Comparison of ENCODE assay signal across 9 cellular contexts in genomic region chr2:121075641-121076500, GRCh38.
DNase-seq lines count a peak whose midpoint lies in the region; ATAC-seq, FAIRE-seq and TF ChIP-seq lines count a peak whose summit lies in the region.
"Had no signal": no experiment of that assay in that cellular context is flagged by ENCODE, and none has a peak within 500 bp of the region (broad histone marks: within the 10 kb centered on the region; RNA-seq: fewer than 3 reads in every experiment).

No MANE protein-coding gene starts in this region.

- no peaks in the 10 kb centered on the region for H4K20me1 ChIP-seq in endothelial cell of umbilical vein (replicated peaks; ENCODE audit: control insufficient read depth, extremely low read depth, insufficient read depth, low read length)

- POLR2A ChIA-PET in endothelial cell of umbilical vein (lab: Charles Lee): interaction anchor here (0.9 to 1.1 kb wide), 2 partner anchors 159 to 365 kb away, joined by 3 read pairs; no protein-coding TSS in a partner anchor

- no peak for TF ChIP-seq POLR2A in endothelial cell of umbilical vein (IDR thresholded peaks at IDR 0.05; ENCODE audit: low read depth, low read length)

- H3K27me3 ChIP-seq in endothelial cell of umbilical vein (ENCODE audit: control insufficient read depth in 2 of 2, insufficient read depth in 2 of 2, low read length in 2 of 2): peaks cover 9% of the 10 kb centered on the region in 2 experiments

- H3K4me1 ChIP-seq in endothelial cell of umbilical vein (ENCODE audit: control insufficient read depth, extremely low read depth, insufficient read depth, low read length): peaks cover 4% of the 10 kb centered on the region

- H3K9ac ChIP-seq in endothelial cell of umbilical vein (replicated peaks; ENCODE audit: extremely low read depth, insufficient read depth, low read length): no peak overlapping the region

- intact Hi-C loops in endothelial cell of umbilical vein (cut with micrococcal nuclease) (loop anchor here (2.0 kb wide), 1 partner anchor 161 kb away; no protein-coding TSS in a partner anchor), posterior cingulate gyrus (cut with DNase I) (loop anchor here (10.0 kb wide), 1 partner anchor 731 kb away; the partner anchor contains the start of gene INHBB)

- H3K79me2 ChIP-seq in endothelial cell of umbilical vein (ENCODE audit: control insufficient read depth, insufficient read depth, low read length): no peaks in the 10 kb centered on the region

- no peak for TF ChIP-seq CTCF in endothelial cell of umbilical vein (IDR thresholded peaks at IDR 0.05; ENCODE audit: extremely low read depth in 1 of 2, insufficient read depth in 1 of 2, low read depth in 1 of 2, low read length in 2 of 2)
- TF ChIP-seq CTCF in GM13976 (IDR thresholded peaks at IDR 0.05; ENCODE audit: borderline replicate concordance, control extremely low read depth, extremely low read depth, insufficient read depth, missing control alignments): no peak

- dilution Hi-C loops in endothelial cell of umbilical vein (cut with MboI; ENCODE audit: extremely low pct_ligation_motif_present, low sequenced_read_pairs): no loop called here

- H3K9me1 ChIP-seq in endothelial cell of umbilical vein (replicated peaks; ENCODE audit: control insufficient read depth, extremely low read depth, insufficient read depth, low read length): no peaks in the 10 kb centered on the region

- H3K4me3 ChIP-seq in endothelial cell of umbilical vein (replicated peaks in 1 of 3; ENCODE audit: insufficient read depth in 1 of 3, low read depth in 1 of 3, low read length in 3 of 3): no peak overlapping the region

- H3K4me2 ChIP-seq in endothelial cell of umbilical vein (ENCODE audit: insufficient read depth, low read length): peak overlapping the region; percentile 28

- in situ Hi-C loops in GM13976 (cut with MboI; ENCODE audit: low sequenced_read_pairs, unreplicated experiment): loop anchor here (10.0 kb wide), 1 partner anchor 381 kb away; no protein-coding TSS in a partner anchor

- H3K27ac ChIP-seq in endothelial cell of umbilical vein (ENCODE audit: insufficient read depth, low read depth, low read length): no peak overlapping the region

- H3K36me3 ChIP-seq in endothelial cell of umbilical vein (ENCODE audit: control insufficient read depth in 2 of 2, extremely low read depth in 1 of 2, insufficient read depth in 2 of 2, low read length in 2 of 2): no peaks in the 10 kb centered on the region

- H2AFZ ChIP-seq in endothelial cell of umbilical vein (ENCODE audit: low read depth, low read length): peak overlapping the region; percentile 40

- no peak for FAIRE-seq in endothelial cell of umbilical vein (lab: Jason Lieb, UNC)

- BruUV-seq in endothelial cell of umbilical vein (replicated peaks; lab: Mats Ljungman, UMichigan): no TSS peak

- CTCF ChIA-PET in endothelial cell of umbilical vein (lab: Charles Lee): interaction anchor here (0.6 to 13.7 kb wide), 17 partner anchors 9 to 733 kb away, joined by 3 to 251 read pairs (median 4); partner anchors contain the start of gene GLI2

- no peak for ATAC-seq in GM18909 (IDR thresholded peaks at IDR 0.05; ENCODE audit: poor library complexity, unreplicated experiment)
- no peak for ATAC-seq in GM18858 (IDR thresholded peaks at IDR 0.05; ENCODE audit: unreplicated experiment)

- H3K9me3 ChIP-seq in endothelial cell of umbilical vein (replicated peaks; ENCODE audit: control insufficient read depth, insufficient read depth, low read length): no peaks in the 10 kb centered on the region

- DNase-seq in EH (ENCODE audit: low read depth) (peak; percentile 28), NCI-H446 (lab: John Stamatoyannopoulos, UW) (peak; percentile 70 to 75), endothelial cell of umbilical vein (ENCODE audit: low read depth, low spot score) (no peak), posterior cingulate gyrus (peak in 8 of 10 donors; percentile 19 to 90 (median 50)), cerebellar nuclear complex (lab: John Stamatoyannopoulos, UW) (no peak), GM13976 (ENCODE audit: low spot score) (no peak)
- DNase-seq: NCI-H1436 had no signal

TF ChIP-seq in endothelial cell of umbilical vein, 7 proteins besides CTCF, POLR2A, EP300 and RAD21:
- no peak for TF ChIP-seq FOS (IDR thresholded peaks at IDR 0.05; ENCODE audit: borderline replicate concordance, insufficient read depth, low read length)
TF ChIP-seq in endothelial cell of umbilical vein: peak in this region for 0.

Comparison
In these comparisons a context has a peak if more than half of its experiments do, and no peak if none do; other contexts are left out.
1. DNase-seq: peak in EH (single experiment), NCI-H446 (2 of 2) and posterior cingulate gyrus (8 of 10); none in endothelial cell of umbilical vein (single experiment), cerebellar nuclear complex (0 of 2) and GM13976 (single experiment).